ENCODE assay signal across 9 cellular contexts in genomic region chr5:181242031-181242451, GRCh38. TPM values are rescaled to one million over a fixed set of nuclear protein-coding genes. Genes with fewer than 3 reads are reported as not detected.
DNase-seq lines count a peak whose midpoint lies in the region; ATAC-seq and TF ChIP-seq lines count a peak whose summit lies in the region.
"Had no signal": no experiment of that assay in that cellular context is flagged by ENCODE, and none has a peak within 500 bp of the region (broad histone marks: within the 10 kb centered on the region; RNA-seq: fewer than 3 reads in every experiment).

No MANE protein-coding gene starts in this region.

- peak overlapping the region; percentile 96 for H3K27ac ChIP-seq in HL-60 (replicated peaks)

- TF ChIP-seq CTCF in HL-60 (IDR thresholded peaks at IDR 0.05; ENCODE audit: insufficient read depth, low read length) = no peak
- TF ChIP-seq CTCF in omental fat pad (IDR thresholded peaks at IDR 0.05) = no peak

- H3K9me3 ChIP-seq in iPS-15b (ENCODE audit: control insufficient read depth, insufficient read depth, low read length) = no peaks in the 10 kb centered on the region

- no peak for ATAC-seq in stimulated activated memory B cell treated with anti-CD40 and anti-IgM and Interleukin-4, amounts not matched to agents 10 μg/mL and 1 μg/mL and 100 μg/mL, for 72 hours
- ATAC-seq in omental fat pad (ENCODE audit: low FRiP score) = no peak

- H3K9me3 Mint-ChIP-seq in stimulated activated memory B cell treated with anti-CD40 and anti-IgM and Interleukin-4, amounts not matched to agents 10 μg/mL and 1 μg/mL and 100 μg/mL, for 72 hours = no peaks in the 10 kb centered on the region

- no peaks in the 10 kb centered on the region for H3K27me3 ChIP-seq in HL-60 (ENCODE audit: insufficient read depth, poor library complexity, severe bottlenecking)
- no peaks in the 10 kb centered on the region for H3K27me3 ChIP-seq in iPS-15b (ENCODE audit: control insufficient read depth, insufficient read depth, low read length)

- H3K36me3 Mint-ChIP-seq in stimulated activated memory B cell treated with anti-CD40 and anti-IgM and Interleukin-4, amounts not matched to agents 10 μg/mL and 1 μg/mL and 100 μg/mL, for 72 hours = peaks cover 61% of the 10 kb centered on the region

- peaks cover 61% of the 10 kb centered on the region for H3K36me3 ChIP-seq in iPS-15b (ENCODE audit: control insufficient read depth, insufficient read depth, low read length)

- peaks cover 4% of the 10 kb centered on the region for H3K4me1 ChIP-seq in iPS-15b (ENCODE audit: control insufficient read depth, insufficient read depth, low read length)

- peak overlapping the region; percentile 100 for H3K27ac Mint-ChIP-seq in stimulated activated memory B cell treated with anti-CD40 and anti-IgM and Interleukin-4, amounts not matched to agents 10 μg/mL and 1 μg/mL and 100 μg/mL, for 72 hours

- peak overlapping the region; percentile 100 for H3K4me3 Mint-ChIP-seq in stimulated activated memory B cell treated with anti-CD40 and anti-IgM and Interleukin-4, amounts not matched to agents 10 μg/mL and 1 μg/mL and 100 μg/mL, for 72 hours

- DNase-seq in HL-60 (ENCODE audit: low read depth in 1 of 2, low spot score in 1 of 2) (no peak), omental fat pad (ENCODE audit: low spot score) (no peak), NCI-H1436 (lab: John Stamatoyannopoulos, UW) (no peak)
- DNase-seq in activated CD8-positive, alpha-beta memory T cell treated with anti-CD3 and anti-CD28 coated beads, Interleukin-2, amount 50 U/mL, for 48 hours = peak; percentile 59
- DNase-seq in stimulated activated CD4-positive, alpha-beta T cell treated with anti-CD3 and anti-CD28 coated beads, Interleukin-15, amount 100 ng/mL, for 24 hours = no peak
- DNase-seq in stimulated activated CD4-positive, alpha-beta T cell treated with anti-CD3 and anti-CD28 coated beads, Interleukin-4, amount 100 ng/mL, for 4 hours = no peak
- DNase-seq: central memory CD4-positive, alpha-beta T cell had no signal

- H3K27me3 Mint-ChIP-seq in stimulated activated memory B cell treated with anti-CD40 and anti-IgM and Interleukin-4, amounts not matched to agents 10 μg/mL and 1 μg/mL and 100 μg/mL, for 72 hours = no peaks in the 10 kb centered on the region

- peaks cover 67% of the 10 kb centered on the region for H3K4me1 Mint-ChIP-seq in stimulated activated memory B cell treated with anti-CD40 and anti-IgM and Interleukin-4, amounts not matched to agents 10 μg/mL and 1 μg/mL and 100 μg/mL, for 72 hours

- H3K4me3 ChIP-seq in HL-60 (replicated peaks; ENCODE audit: insufficient read depth, low read length) = peak overlapping the region; percentile 65
- peak overlapping the region; percentile 97 for H3K4me3 ChIP-seq in iPS-15b (ENCODE audit: low read depth, low read length)

- H3K9ac ChIP-seq in iPS-15b (ENCODE audit: low read depth, low read length) = peak overlapping the region; percentile 97

RNA-seq across cellular contexts. Expression of gene RACK1, which starts 1.7 kb away (rescaled TPM):
- total RNA-seq in omental fat pad = 1,000 to 10,000 TPM; 1,928 to 2,385 (median 2,165) TPM

RNA-seq across cellular contexts. Expression of gene TRIM52, which starts 18.9 kb away (rescaled TPM):
- total RNA-seq in omental fat pad = 10 to 100 TPM in 3 of 4 donors, 1 to 10 TPM in 1; 9.8 to 19.7 (median 14.5) TPM

RNA-seq across cellular contexts. Expression of gene TRIM41, which starts 19.0 kb away (rescaled TPM):
- 10 to 100 TPM in 3 of 4 donors, 1 to 10 TPM in 1; 9.8 to 16.4 (median 12.6) TPM for total RNA-seq in omental fat pad

RNA-seq across cellular contexts. Expression of gene TRIM7, which starts 37.0 kb away (rescaled TPM):
- total RNA-seq in omental fat pad = 1 to 10 TPM in 2 of 4 donors, under 1 TPM in 2; 0.79 to 2.9 (median 1.1) TPM
